15 cellular contexts compared by ENCODE assay signal in the genomic region with DNA sequence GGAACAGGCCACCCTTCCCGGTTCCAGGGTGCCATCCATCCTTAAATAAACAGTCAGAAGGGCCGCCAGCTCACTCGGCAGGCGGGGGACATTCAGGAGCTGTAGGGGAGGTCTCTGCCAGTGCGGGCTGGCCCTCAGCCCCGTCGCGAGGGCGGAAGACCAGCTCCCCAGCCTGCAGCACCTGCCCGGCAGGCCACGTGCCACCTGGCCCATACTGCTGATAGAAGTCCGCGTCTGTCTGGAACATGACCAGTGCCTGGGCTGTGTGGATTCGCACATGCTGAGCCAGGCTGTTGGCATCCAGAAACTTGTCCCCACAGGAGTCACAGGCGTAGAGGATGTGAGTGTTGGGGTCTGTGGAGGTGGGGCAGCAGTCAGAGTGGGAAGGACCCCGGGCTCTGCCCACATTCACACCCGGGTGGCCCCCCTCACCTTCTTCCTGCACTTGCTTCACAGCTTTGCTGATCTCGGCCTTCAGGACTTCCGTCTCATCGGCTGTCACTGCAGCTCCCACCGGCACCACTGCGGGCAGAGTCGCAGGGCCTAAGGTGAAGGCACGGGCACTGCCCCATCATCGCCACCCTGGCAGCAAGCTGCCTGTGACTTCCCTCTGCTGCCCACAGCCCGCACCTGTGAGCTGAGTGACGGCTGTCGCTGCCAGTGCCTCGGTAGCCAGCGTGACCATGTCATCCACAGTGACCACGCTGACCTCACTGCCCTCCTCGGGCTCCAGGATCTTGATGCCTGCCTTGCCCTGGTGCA. TPM values are rescaled to one million over a fixed set of nuclear protein-coding genes. Genes with fewer than 3 reads are reported as not detected.
DNase-seq lines count a peak whose midpoint lies in the region; ATAC-seq, FAIRE-seq and TF ChIP-seq lines count a peak whose summit lies in the region.
"Had no signal": no experiment of that assay in that cellular context is flagged by ENCODE, and none has a peak within 500 bp of the region (broad histone marks: within the 10 kb centered on the region; RNA-seq: fewer than 3 reads in every experiment).

No MANE protein-coding gene starts in this region.

- H2BK5ac ChIP-seq in neuronal stem cell (ENCODE audit: low read length), result peak overlapping the region; percentile 60

- H3K9me3 Mint-ChIP-seq in nephron progenitor cell, result no peaks in the 10 kb centered on the region
- H3K9me3 Mint-ChIP-seq: nephron; T-helper 1 cell treated with Interleukin-12 subunit alpha and Interleukin-12 subunit beta and Interleukin-4 antibody, amounts not matched to agents 30 μg/mL and 1 μg/mL, for 36 hours had no signal

- peaks cover 38% of the 10 kb centered on the region for H3K36me3 ChIP-seq in bronchial epithelial cell (ENCODE audit: control insufficient read depth, insufficient read depth, low read length)
- peaks cover 66 to 100% of the 10 kb centered on the region in 2 donors for H3K36me3 ChIP-seq in neuronal stem cell (replicated peaks in 1 of 2; ENCODE audit: control insufficient read depth in 2 of 2, insufficient read depth in 2 of 2, low read length in 2 of 2)
- H3K36me3 ChIP-seq in spleen, result peaks cover 5 to 100% (median 97%) of the 10 kb centered on the region in 6 donors

- ATAC-seq in GM21737 (IDR thresholded peaks at IDR 0.05; ENCODE audit: unreplicated experiment), result no peak

- no peak overlapping the region for H3K18ac ChIP-seq in neuronal stem cell (ENCODE audit: low read length)

- H2AFZ ChIP-seq in neuronal stem cell (ENCODE audit: low read length), result no peak overlapping the region

- no peak overlapping the region for H2BK12ac ChIP-seq in neuronal stem cell (ENCODE audit: low read length)

- H3K36me3 Mint-ChIP-seq in nephron progenitor cell (ENCODE audit: low read depth), result peaks cover 35% of the 10 kb centered on the region

- intact Hi-C loops in spleen (cut with DNase I; ENCODE audit: low total_unique reads), result no loop called here

- peaks cover 0 to 1% of the 10 kb centered on the region in 2 donors for H3K9me3 ChIP-seq in neuronal stem cell (replicated peaks in 1 of 2; ENCODE audit: control insufficient read depth in 2 of 2, insufficient read depth in 1 of 2, low read depth in 1 of 2, low read length in 2 of 2)
- no peaks in the 10 kb centered on the region for H3K9me3 ChIP-seq in spleen
- H3K9me3 ChIP-seq: sigmoid colon, upper lobe of left lung had no signal

- H3K27ac Mint-ChIP-seq in nephron progenitor cell, result no peak overlapping the region
- H3K27ac Mint-ChIP-seq: nephron; T-helper 1 cell treated with Interleukin-12 subunit alpha and Interleukin-12 subunit beta and Interleukin-4 antibody, amounts not matched to agents 30 μg/mL and 1 μg/mL, for 36 hours had no signal

- H3K27me3 ChIP-seq in bronchial epithelial cell (ENCODE audit: control insufficient read depth, insufficient read depth, low read length), result no peaks in the 10 kb centered on the region
- H3K27me3 ChIP-seq in neuronal stem cell (ENCODE audit: control insufficient read depth in 3 of 3, insufficient read depth in 3 of 3, low read depth in 1 of 3, low read length in 3 of 3), result no peaks in the 10 kb centered on the region
- no peaks in the 10 kb centered on the region for H3K27me3 ChIP-seq in spleen (replicated peaks in 1 of 7)
- H3K27me3 ChIP-seq: sigmoid colon, upper lobe of left lung had no signal

- H3K23ac ChIP-seq in neuronal stem cell (ENCODE audit: low read depth, low read length, poor library complexity), result peak overlapping the region; percentile 93

- H3K27ac ChIP-seq in 22Rv1 (peak overlapping the region; percentile 18; the same call in 1 of the 2 replicates), neuronal stem cell (replicated peaks; ENCODE audit: low read length) (no peak overlapping the region), spleen (peak overlapping the region in 1 of 8 donors; percentile 45)

- no peak overlapping the region for H3K4me2 ChIP-seq in neuronal stem cell (ENCODE audit: insufficient read depth, low read length, poor library complexity, severe bottlenecking)

- H3K14ac ChIP-seq in neuronal stem cell (ENCODE audit: low read length), result no peak overlapping the region

- peak overlapping the region; percentile 5 for H2AK5ac ChIP-seq in neuronal stem cell (ENCODE audit: low read depth, low read length)

- H3K4me1 Mint-ChIP-seq in nephron progenitor cell, result peaks cover 7% of the 10 kb centered on the region

- H3K9ac ChIP-seq in neuronal stem cell (ENCODE audit: low read depth, low read length, poor library complexity), result no peak overlapping the region

- DNase-seq in G401 (ENCODE audit: low spot score), result peak; percentile 95
- DNase-seq in bronchial epithelial cell (ENCODE audit: low read depth), result no peak
- DNase-seq in neuronal stem cell (ENCODE audit: low spot score), result no peak
- DNase-seq in nephron progenitor cell, result no peak
- DNase-seq in spleen, result no peak
- DNase-seq: DMS 273 treated with DMSO at 0.1 percent for 48 hours; HCEC 1CT; NCI-H2171; stimulated activated CD4-positive, alpha-beta T cell treated with anti-CD3 and anti-CD28 coated beads, Interleukin-4, amount 100 ng/mL, for 24 hours had no signal

- no peak overlapping the region for H2BK15ac ChIP-seq in neuronal stem cell (ENCODE audit: low read length)

- in situ Hi-C loops in G401 (cut with HindIII; ENCODE audit: low sequenced_read_pairs), result no loop called here

- peaks cover 3% of the 10 kb centered on the region for H3K79me1 ChIP-seq in neuronal stem cell (ENCODE audit: low read depth, low read length)

- peak; percentile 7 for FAIRE-seq in bronchial epithelial cell (lab: Jason Lieb, UNC)

- no CpG with 5 or more reads among the region's 32 CpGs for WGBS in neuronal stem cell (ENCODE audit: extremely low coverage in 2 of 2, insufficient read length in 2 of 2, insufficient replicate concordance in 1 of 2), 2 donors
- WGBS in spleen, 5 donors, result 75 to 85% (median 82%) methylated on average over 14 to 32 of the region's 32 CpGs

- H3K27me3 Mint-ChIP-seq in nephron progenitor cell (ENCODE audit: low read depth, poor library complexity), result no peaks in the 10 kb centered on the region

- H3K4me3 Mint-ChIP-seq in nephron progenitor cell, result no peak overlapping the region
- H3K4me3 Mint-ChIP-seq: nephron; T-helper 1 cell treated with Interleukin-12 subunit alpha and Interleukin-12 subunit beta and Interleukin-4 antibody, amounts not matched to agents 30 μg/mL and 1 μg/mL, for 36 hours had no signal

- H4K8ac ChIP-seq in neuronal stem cell (ENCODE audit: low read depth, low read length), result no peak overlapping the region

- no peak for TF ChIP-seq POLR2A in spleen (IDR thresholded peaks at IDR 0.05)

- no peak for TF ChIP-seq CTCF in 22Rv1 (IDR thresholded peaks at IDR 0.05)
- no peak for TF ChIP-seq CTCF in bronchial epithelial cell (IDR thresholded peaks at IDR 0.05; ENCODE audit: insufficient read depth, low read length, severe bottlenecking)
- no peak for TF ChIP-seq CTCF in nephron progenitor cell (IDR thresholded peaks at IDR 0.05)
- no peak for TF ChIP-seq CTCF in spleen (IDR thresholded peaks at IDR 0.05 in 8 of 11, conservative IDR thresholded peaks at IDR 0.05 in 3 of 11)

- no peak overlapping the region for H4K91ac ChIP-seq in neuronal stem cell (ENCODE audit: low read depth, low read length, poor library complexity)

- H2BK120ac ChIP-seq in neuronal stem cell (ENCODE audit: low read depth, low read length), result no peak overlapping the region

- H3K4me1 ChIP-seq in neuronal stem cell (ENCODE audit: control insufficient read depth in 2 of 2, insufficient read depth in 1 of 2, low read depth in 1 of 2, low read length in 2 of 2) (no peaks in the 10 kb centered on the region), spleen (peaks cover 0 to 61% (median 23%) of the 10 kb centered on the region in 6 donors)

- no peak overlapping the region for H3K4me3 ChIP-seq in bronchial epithelial cell (ENCODE audit: low read depth, low read length)
- peak overlapping the region in 1 of 2 donors; percentile 18 for H3K4me3 ChIP-seq in neuronal stem cell (ENCODE audit: low read length in 2 of 2)
- H3K4me3 ChIP-seq in spleen, result no peak overlapping the region
- H3K4me3 ChIP-seq: sigmoid colon, upper lobe of left lung had no signal

- no peak overlapping the region for H3K4ac ChIP-seq in neuronal stem cell (ENCODE audit: low read length)

RNA-seq across cellular contexts. Expression of a gene that starts 33.8 kb away (rescaled TPM):
- 32.8 and 43.4 TPM in 2 replicates for total RNA-seq in G401 (2014; rRNA removed; shearing (Covaris generic))
- total RNA-seq in bronchial epithelial cell (33.7 and 34.3 TPM in 2 replicates), spleen (10 to 100 TPM; 36.8 to 73.4 (median 52.1) TPM)
- polyA plus RNA-seq in neuronal stem cell (2013, experiment 1 of 2), result 26.5 TPM
- 28.4 TPM for polyA plus RNA-seq in neuronal stem cell (2013, experiment 2 of 2)
- 100 to 1,000 TPM in 2 of 3 donors, 10 to 100 TPM in 1; 46.5 to 139 (median 111) TPM for polyA plus RNA-seq in spleen
